ENCODE assay signal across 21 cellular contexts in genomic region chr7:45457591-45457990, GRCh38.
DNase-seq lines count a peak whose midpoint lies in the region; TF ChIP-seq lines count a peak whose summit lies in the region.
"Had no signal": no experiment of that assay in that cellular context is flagged by ENCODE, and none has a peak within 500 bp of the region (broad histone marks: within the 10 kb centered on the region; RNA-seq: fewer than 3 reads in every experiment).

No MANE protein-coding gene starts in this region.

- no peak overlapping the region for H3K4me3 ChIP-seq in brain microvascular endothelial cell (ENCODE audit: low read depth, low read length)
- H3K4me3 ChIP-seq: HAP-1, PC-9, upper lobe of right lung had no signal

- DNase-seq in COLO668 (lab: John Stamatoyannopoulos, UW; ENCODE audit: unreplicated experiment) (peak; percentile 91), NAMALWA (ENCODE audit: low spot score) (peak; percentile 11), NCI-H2107 (lab: John Stamatoyannopoulos, UW) (peak; percentile 82), OCI-M1 (lab: John Stamatoyannopoulos, UW) (peak; percentile 1), C1 segment of cervical spinal cord (lab: John Stamatoyannopoulos, UW) (no peak), iPS-NIHi11 (ENCODE audit: low spot score) (no peak), NCI-H1048 (lab: John Stamatoyannopoulos, UW) (no peak), brain microvascular endothelial cell (no peak)
- DNase-seq: ACHN; activated CD4-positive, alpha-beta T cell treated with anti-CD3 and anti-CD28 coated beads, Interleukin-2, amount 50 U/mL, for 48 hours; activated T-cell treated with anti-CD3 and anti-CD28 coated beads, Interleukin-2, amount 50 U/mL, for 48 hours; head of caudate nucleus; Karpas-422; mammary epithelial cell; NCI-H2227 treated with DMSO at 0.1 percent for 48 hours; nephron progenitor cell; PC-9; stimulated activated naive CD8-positive, alpha-beta T cell treated with anti-CD3 and anti-CD28 coated beads, Interleukin-15, amount 100 ng/mL, for 72 hours; SW 1271; upper lobe of right lung had no signal

- TF ChIP-seq CTCF in brain microvascular endothelial cell (IDR thresholded peaks at IDR 0.05; ENCODE audit: low read depth, low read length, missing control alignments): no peak

- no peak overlapping the region for H3K27ac ChIP-seq in brain microvascular endothelial cell
- H3K27ac ChIP-seq: PC-9, upper lobe of right lung had no signal

- no peaks in the 10 kb centered on the region for H3K27me3 ChIP-seq in brain microvascular endothelial cell (replicated peaks)

- in situ Hi-C loops in brain microvascular endothelial cell (cut with HindIII; ENCODE audit: low pct_ligation_motif_present, low sequenced_read_pairs): no loop called here

- no peaks in the 10 kb centered on the region for H3K36me3 ChIP-seq in brain microvascular endothelial cell (replicated peaks)
- H3K36me3 ChIP-seq: HAP-1, upper lobe of right lung had no signal

Comparison
In these comparisons a context has a peak if more than half of its experiments do, and no peak if none do; other contexts are left out.
1. DNase-seq: peak in COLO668 (single experiment), NAMALWA (single experiment), NCI-H2107 (single experiment) and OCI-M1 (single experiment); none in C1 segment of cervical spinal cord (0 of 14), iPS-NIHi11 (single experiment), NCI-H1048 (single experiment) and brain microvascular endothelial cell (single experiment).